16 cellular contexts compared by ENCODE assay signal in the genomic region with DNA sequence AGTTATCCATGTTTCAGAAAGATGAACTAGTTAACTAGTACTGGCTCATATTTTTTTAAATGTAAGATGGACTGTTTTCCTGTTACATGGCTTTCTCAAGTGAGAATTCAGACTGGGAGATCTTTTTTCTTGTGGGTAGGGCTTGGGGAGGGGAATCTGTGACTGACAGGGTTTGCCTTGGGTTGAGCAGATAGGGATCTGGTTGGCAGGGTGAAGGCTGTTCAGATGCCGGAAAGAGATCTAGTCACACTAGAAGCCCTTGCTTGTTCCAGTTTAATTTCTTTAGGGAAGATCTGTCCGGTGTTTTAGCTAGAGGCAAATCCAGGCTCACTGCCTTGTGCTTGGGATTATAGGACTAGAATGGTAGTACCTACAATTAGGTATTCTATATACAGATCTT.
"Had no signal": no experiment of that assay in that cellular context is flagged by ENCODE, and none has a peak within 500 bp of the region (broad histone marks: within the 10 kb centered on the region; RNA-seq: fewer than 3 reads in every experiment).

No MANE protein-coding gene starts in this region.

- H3K4me1 ChIP-seq: gastroesophageal sphincter had no signal

- ATAC-seq: gastroesophageal sphincter; naive thymus-derived CD4-positive, alpha-beta T cell; stimulated activated naive B cell treated with anti-CD40 and anti-IgM and Interleukin-4, amounts not matched to agents 10 μg/mL and 1 μg/mL and 100 μg/mL, for 72 hours had no signal

- H3K27me3 ChIP-seq: cardiac muscle cell, dorsolateral prefrontal cortex, gastroesophageal sphincter, heart right ventricle, sigmoid colon had no signal

- H3K4me3 Mint-ChIP-seq: immature natural killer cell; naive thymus-derived CD4-positive, alpha-beta T cell; stimulated activated naive B cell treated with anti-CD40 and anti-IgM and Interleukin-4, amounts not matched to agents 10 μg/mL and 1 μg/mL and 100 μg/mL, for 72 hours had no signal

- H3K4me3 ChIP-seq: cardiac muscle cell, dorsolateral prefrontal cortex, gastroesophageal sphincter, heart right ventricle, sigmoid colon, thoracic aorta had no signal

- H3K36me3 ChIP-seq: cardiac muscle cell, thoracic aorta had no signal

- H3K9me3 ChIP-seq: sigmoid colon had no signal

- H3K27ac Mint-ChIP-seq: stimulated activated naive B cell treated with anti-CD40 and anti-IgM and Interleukin-4, amounts not matched to agents 10 μg/mL and 1 μg/mL and 100 μg/mL, for 72 hours had no signal

- H3K27me3 Mint-ChIP-seq: naive thymus-derived CD4-positive, alpha-beta T cell; stimulated activated naive B cell treated with anti-CD40 and anti-IgM and Interleukin-4, amounts not matched to agents 10 μg/mL and 1 μg/mL and 100 μg/mL, for 72 hours had no signal

- DNase-seq: activated CD4-positive, alpha-beta T cell treated with anti-CD3 and anti-CD28 coated beads for 1 hour; activated CD8-positive, alpha-beta memory T cell treated with anti-CD3 and anti-CD28 coated beads for 24 hours; activated CD8-positive, alpha-beta memory T cell treated with anti-CD3 and anti-CD28 coated beads, Interleukin-2, amount 50 U/mL, for 48 hours; activated effector memory CD4-positive, alpha-beta T cell treated with anti-CD3 and anti-CD28 coated beads, Interleukin-2, amount 50 U/mL, for 16 hours; activated naive CD4-positive, alpha-beta T cell treated with anti-CD3 and anti-CD28 coated beads, Interleukin-2, amount 50 U/mL, for 16 hours; stimulated activated naive B cell treated with anti-CD40 and anti-IgM and Interleukin-4, amounts not matched to agents 10 μg/mL and 1 μg/mL and 100 μg/mL, for 72 hours; T1000 had no signal

- H3K27ac ChIP-seq: cardiac muscle cell, dorsolateral prefrontal cortex, gastroesophageal sphincter, heart right ventricle, sigmoid colon, thoracic aorta, VCaP had no signal
